ENCODE assay signal across 1 cellular context in genomic region chr11:88305430-88305829, GRCh38.
TF ChIP-seq lines count a peak whose summit lies in the region.

No MANE protein-coding gene starts in this region.

TF ChIP-seq in H1, 55 proteins besides CTCF, POLR2A, EP300 and RAD21:
- no peak for TF ChIP-seq RBBP5 (IDR thresholded peaks at IDR 0.05; ENCODE audit: borderline replicate concordance, low read depth, low read length)
- TF ChIP-seq BRCA1 (IDR thresholded peaks at IDR 0.05; ENCODE audit: low read depth, low read length): no peak
- TF ChIP-seq KDM5A (IDR thresholded peaks at IDR 0.05; ENCODE audit: low read length): no peak
- TF ChIP-seq TBP (IDR thresholded peaks at IDR 0.05; ENCODE audit: low read depth, low read length): no peak
- no peak for TF ChIP-seq CTBP2 (IDR thresholded peaks at IDR 0.05; ENCODE audit: borderline replicate concordance, insufficient read depth, insufficient read length, low read length)
- no peak for TF ChIP-seq SIRT6 (IDR thresholded peaks at IDR 0.05; ENCODE audit: low read length)
- TF ChIP-seq SRF (IDR thresholded peaks at IDR 0.05; ENCODE audit: low read depth, low read length): no peak
- TF ChIP-seq TAF1 (IDR thresholded peaks at IDR 0.05; ENCODE audit: low read depth, low read length): no peak
- no peak for TF ChIP-seq EGR1 (IDR thresholded peaks at IDR 0.05; ENCODE audit: borderline replicate concordance, low read depth, low read length)
- TF ChIP-seq SIN3A (conservative IDR thresholded peaks at IDR 0.05 in 1 of 2, IDR thresholded peaks at IDR 0.05 in 1 of 2; ENCODE audit: low read depth in 1 of 2, low read length in 2 of 2): no peak
- TF ChIP-seq FOSL1 (IDR thresholded peaks at IDR 0.05; ENCODE audit: insufficient read depth, low read depth, low read length): no peak
- no peak for TF ChIP-seq POU5F1 (IDR thresholded peaks at IDR 0.05; ENCODE audit: low read depth, low read length)
- TF ChIP-seq TCF12 (IDR thresholded peaks at IDR 0.05; ENCODE audit: low read depth, low read length): no peak
- no peak for TF ChIP-seq HDAC6 (IDR thresholded peaks at IDR 0.05; ENCODE audit: low read depth, low read length)
- no peak for TF ChIP-seq SP2 (IDR thresholded peaks at IDR 0.05; ENCODE audit: low read length)
- TF ChIP-seq JUN (IDR thresholded peaks at IDR 0.05; ENCODE audit: low read depth, low read length): no peak
- no peak for TF ChIP-seq MAFK (IDR thresholded peaks at IDR 0.05; ENCODE audit: low read depth, low read length)
